Comparison of ENCODE assay signal across 17 cellular contexts in genomic region chr3:187943677-187944390, GRCh38.
A peak's percentile ranks its signal among the peaks of the same experiment; 100 is the strongest.
DNase-seq lines count a peak whose midpoint lies in the region; ATAC-seq and TF ChIP-seq lines count a peak whose summit lies in the region.
"Had no signal": no experiment of that assay in that cellular context is flagged by ENCODE, and none has a peak within 500 bp of the region (broad histone marks: within the 10 kb centered on the region; RNA-seq: fewer than 3 reads in every experiment).

No MANE protein-coding gene starts in this region.

- no peaks in the 10 kb centered on the region for H3K27me3 ChIP-seq in mammary epithelial cell (ENCODE audit: insufficient read depth, low read length)
- H3K27me3 ChIP-seq in body of pancreas: no peaks in the 10 kb centered on the region
- H3K27me3 ChIP-seq: ascending aorta, heart right ventricle had no signal

- no peaks in the 10 kb centered on the region for H3K36me3 ChIP-seq in mammary epithelial cell (ENCODE audit: insufficient read depth, low read length)
- H3K36me3 ChIP-seq in body of pancreas (replicated peaks in 1 of 2; ENCODE audit: insufficient read depth in 1 of 2, low read depth in 2 of 2): no peaks in the 10 kb centered on the region
- H3K36me3 ChIP-seq: ascending aorta, heart right ventricle had no signal

- ATAC-seq in body of pancreas: no peak
- ATAC-seq: activated T-helper 17 cell treated with anti-CD3 and anti-CD28 coated beads, Interleukin-2, amount 50 U/mL, for 72 hours; heart right ventricle; sciatic nerve had no signal

- H3K27ac ChIP-seq in mammary epithelial cell (ENCODE audit: insufficient read depth, low read depth, low read length) (no peak overlapping the region), body of pancreas (no peak overlapping the region)
- H3K27ac ChIP-seq: ascending aorta, heart right ventricle had no signal

- H2AFZ ChIP-seq in mammary epithelial cell (ENCODE audit: low read depth, low read length): peak overlapping the region; percentile 30

- H3K4me3 ChIP-seq in mammary epithelial cell (replicated peaks in 1 of 3; ENCODE audit: insufficient read depth in 1 of 3, low read depth in 2 of 3, low read length in 3 of 3) (no peak overlapping the region), body of pancreas (no peak overlapping the region)
- H3K4me3 ChIP-seq: ascending aorta, heart right ventricle had no signal

- H3K36me3 Mint-ChIP-seq in activated naive CD8-positive, alpha-beta T cell treated with anti-CD3 and anti-CD28 coated beads for 36 hours: no peaks in the 10 kb centered on the region

- H4K20me1 ChIP-seq in mammary epithelial cell (ENCODE audit: insufficient read depth, low read length): no peaks in the 10 kb centered on the region

- BruUV-seq in mammary epithelial cell (replicated peaks; lab: Mats Ljungman, UMichigan): no TSS peak

- peaks cover 5% of the 10 kb centered on the region for H3K27me3 Mint-ChIP-seq in activated naive CD8-positive, alpha-beta T cell treated with anti-CD3 and anti-CD28 coated beads for 36 hours
- H3K27me3 Mint-ChIP-seq: activated T-helper 17 cell treated with anti-CD3 and anti-CD28 coated beads, Interleukin-2, amount 50 U/mL, for 72 hours; effector memory CD8-positive, alpha-beta T cell had no signal

- TF ChIP-seq POLR2A in body of pancreas (IDR thresholded peaks at IDR 0.05): no peak

- no peak for TF ChIP-seq CTCF in mammary epithelial cell (conservative IDR thresholded peaks at IDR 0.05 in 1 of 2, IDR thresholded peaks at IDR 0.05 in 1 of 2; ENCODE audit: extremely low read depth in 1 of 2, insufficient read depth in 1 of 2, low read depth in 1 of 2, low read length in 2 of 2)
- no peak for TF ChIP-seq CTCF in body of pancreas (IDR thresholded peaks at IDR 0.05)

- peak; percentile 38 for DNase-seq in EH (ENCODE audit: low read depth)
- DNase-seq in NCI-H1436 (lab: John Stamatoyannopoulos, UW): peak; percentile 75
- DNase-seq in mammary epithelial cell: peak; percentile 23
- DNase-seq in left kidney (ENCODE audit: low read depth, low spot score): peak; percentile 44
- no peak for DNase-seq in NCI-H524 (lab: John Stamatoyannopoulos, UW)
- no peak for DNase-seq in effector CD8-positive, alpha-beta T cell (lab: John Stamatoyannopoulos, UW)
- no peak for DNase-seq in body of pancreas
- DNase-seq in activated naive CD8-positive, alpha-beta T cell treated with anti-CD3 and anti-CD28 coated beads for 36 hours: no peak
- DNase-seq: activated CD4-positive, alpha-beta memory T cell treated with anti-CD3 and anti-CD28 coated beads, Interleukin-2, amount 10 ng/mL, durations not matched to agents 7 days and 5 days; effector memory CD8-positive, alpha-beta T cell; heart right ventricle; nephron progenitor cell; T-helper 9 cell had no signal

- in situ Hi-C loops in mammary epithelial cell (cut with MboI; ENCODE audit: low sequenced_read_pairs in 2 of 2): no loop called here

- H3K4me3 Mint-ChIP-seq in activated naive CD8-positive, alpha-beta T cell treated with anti-CD3 and anti-CD28 coated beads for 36 hours: no peak overlapping the region
- H3K4me3 Mint-ChIP-seq: activated CD4-positive, alpha-beta memory T cell treated with anti-CD3 and anti-CD28 coated beads, Interleukin-2, amount 10 ng/mL, durations not matched to agents 7 days and 5 days; activated T-helper 17 cell treated with anti-CD3 and anti-CD28 coated beads, Interleukin-2, amount 50 U/mL, for 72 hours; effector memory CD8-positive, alpha-beta T cell; nephron progenitor cell; stimulated activated naive CD8-positive, alpha-beta T cell treated with anti-CD3 and anti-CD28 coated beads, Interleukin-15, Interleukin-2, amounts not matched to agents 100 ng/mL and 50 ng/mL, for 24 hours had no signal

- H3K27ac Mint-ChIP-seq in activated naive CD8-positive, alpha-beta T cell treated with anti-CD3 and anti-CD28 coated beads for 36 hours: no peak overlapping the region
- H3K27ac Mint-ChIP-seq: activated CD4-positive, alpha-beta memory T cell treated with anti-CD3 and anti-CD28 coated beads, Interleukin-2, amount 10 ng/mL, durations not matched to agents 7 days and 5 days; activated T-helper 17 cell treated with anti-CD3 and anti-CD28 coated beads, Interleukin-2, amount 50 U/mL, for 72 hours; effector memory CD8-positive, alpha-beta T cell; nephron progenitor cell; stimulated activated naive CD8-positive, alpha-beta T cell treated with anti-CD3 and anti-CD28 coated beads, Interleukin-15, Interleukin-2, amounts not matched to agents 100 ng/mL and 50 ng/mL, for 24 hours had no signal

- dilution Hi-C loops in mammary epithelial cell (cut with HindIII; ENCODE audit: low sequenced_read_pairs): no loop called here

- H3K4me2 ChIP-seq in mammary epithelial cell (ENCODE audit: insufficient read depth, low read depth, low read length): peak overlapping the region; percentile 18

- intact Hi-C loops in mammary epithelial cell (cut with micrococcal nuclease) (no loop called here), body of pancreas (cut with DNase I) (no loop called here)

- H3K4me1 ChIP-seq in mammary epithelial cell (ENCODE audit: insufficient read depth, low read length): peaks cover 5% of the 10 kb centered on the region
- H3K4me1 ChIP-seq in body of pancreas: no peaks in the 10 kb centered on the region
- H3K4me1 ChIP-seq: ascending aorta had no signal

- no peaks in the 10 kb centered on the region for H3K79me2 ChIP-seq in mammary epithelial cell (ENCODE audit: insufficient read depth, low read length)

- H3K9me3 ChIP-seq in mammary epithelial cell (replicated peaks; ENCODE audit: insufficient read depth, low read length) (no peaks in the 10 kb centered on the region), body of pancreas (no peaks in the 10 kb centered on the region)
- H3K9me3 ChIP-seq: ascending aorta, heart right ventricle had no signal

- WGBS in mammary epithelial cell (ENCODE audit: low coverage, missing lambda C conversion rate): 25% methylated on average over 7 of the region's 7 CpGs
- 62 to 72% methylated on average over 7 of the region's 7 CpGs for WGBS in body of pancreas, 2 donors

- CTCF ChIA-PET in mammary epithelial cell (lab: Charles Lee; ENCODE audit: low non-redundant PET): no interaction called here

- no peaks in the 10 kb centered on the region for H3K9me3 Mint-ChIP-seq in activated naive CD8-positive, alpha-beta T cell treated with anti-CD3 and anti-CD28 coated beads for 36 hours
- H3K9me3 Mint-ChIP-seq: activated CD4-positive, alpha-beta memory T cell treated with anti-CD3 and anti-CD28 coated beads, Interleukin-2, amount 10 ng/mL, durations not matched to agents 7 days and 5 days; activated T-helper 17 cell treated with anti-CD3 and anti-CD28 coated beads, Interleukin-2, amount 50 U/mL, for 72 hours; effector memory CD8-positive, alpha-beta T cell; nephron progenitor cell; stimulated activated naive CD8-positive, alpha-beta T cell treated with anti-CD3 and anti-CD28 coated beads, Interleukin-15, Interleukin-2, amounts not matched to agents 100 ng/mL and 50 ng/mL, for 24 hours had no signal

- H3K9ac ChIP-seq in mammary epithelial cell (ENCODE audit: insufficient read depth, low read length): no peak overlapping the region

- peaks cover 3% of the 10 kb centered on the region for H3K4me1 Mint-ChIP-seq in activated naive CD8-positive, alpha-beta T cell treated with anti-CD3 and anti-CD28 coated beads for 36 hours
- H3K4me1 Mint-ChIP-seq: activated CD4-positive, alpha-beta memory T cell treated with anti-CD3 and anti-CD28 coated beads, Interleukin-2, amount 10 ng/mL, durations not matched to agents 7 days and 5 days; activated T-helper 17 cell treated with anti-CD3 and anti-CD28 coated beads, Interleukin-2, amount 50 U/mL, for 72 hours had no signal

Comparison
In these comparisons a context has a peak if more than half of its experiments do, and no peak if none do; other contexts are left out.
1. DNase-seq: peak in EH (single experiment), NCI-H1436 (single experiment), mammary epithelial cell (single experiment) and left kidney (single experiment); none in NCI-H524 (0 of 2), effector CD8-positive, alpha-beta T cell (single experiment), body of pancreas (0 of 4) and activated naive CD8-positive, alpha-beta T cell treated with anti-CD3 and anti-CD28 coated beads for 36 hours (single experiment).